8 cellular contexts compared by ENCODE assay signal in genomic region chr7:97872025-97872669, GRCh38. TPM values are rescaled to one million over a fixed set of nuclear protein-coding genes. Genes with fewer than 3 reads are reported as not detected.
DNase-seq lines count a peak whose midpoint lies in the region; ATAC-seq, FAIRE-seq and TF ChIP-seq lines count a peak whose summit lies in the region.

TSS of gene ASNS (minus strand) at chr7:97872408. CDS start at chr7:97869156, 3,252 bp downstream.

- FAIRE-seq in small intestine (lab: Jason Lieb, UNC): no peak

- peak within 1 kb of the TSS; percentile 25 for H3K9ac ChIP-seq in mammary epithelial cell (ENCODE audit: insufficient read depth, low read length)

- H3K9me3 ChIP-seq in mammary epithelial cell (replicated peaks; ENCODE audit: insufficient read depth, low read length): no peaks in the 10 kb centered on the region
- H3K9me3 ChIP-seq in small intestine (ENCODE audit: control insufficient read depth, low read depth): no peaks in the 10 kb centered on the region

- peak within 1 kb of the TSS; percentile 79 for H3K4me2 ChIP-seq in mammary epithelial cell (ENCODE audit: insufficient read depth, low read depth, low read length)

- in situ Hi-C loops in mammary epithelial cell (cut with MboI; ENCODE audit: low sequenced_read_pairs in 2 of 2): no loop called here

- no peak within 1 kb of the TSS for H3K27ac ChIP-seq in ACC112 (ENCODE audit: low read depth, low read length)
- H3K27ac ChIP-seq in mammary epithelial cell (ENCODE audit: insufficient read depth, low read depth, low read length): peak within 1 kb of the TSS; percentile 48
- peak within 1 kb of the TSS; percentile 46 to 85 for H3K27ac ChIP-seq in small intestine (ENCODE audit: low read depth in 1 of 2, low read length in 1 of 2)

- H4K20me1 ChIP-seq in mammary epithelial cell (ENCODE audit: insufficient read depth, low read length): no peaks in the 10 kb centered on the region

- no TSS peak for BruUV-seq in mammary epithelial cell (replicated peaks; lab: Mats Ljungman, UMichigan)

- peak; percentile 94 for DNase-seq in NCI-H2196 treated with DMSO at 0.1 percent for 48 hours (lab: John Stamatoyannopoulos, UW; ENCODE audit: unreplicated experiment)
- peak; percentile 93 for DNase-seq in mammary epithelial cell
- peak; percentile 93 for DNase-seq in iPS-NIHi11 (ENCODE audit: low spot score)
- DNase-seq in small intestine: peak; percentile 93

- ATAC-seq in GM18870 (IDR thresholded peaks at IDR 0.05; ENCODE audit: unreplicated experiment) (peak; percentile 99), HG03108 (IDR thresholded peaks at IDR 0.05; ENCODE audit: unreplicated experiment) (peak; percentile 99)

- CTCF ChIA-PET in mammary epithelial cell (lab: Charles Lee; ENCODE audit: low non-redundant PET): interaction anchor here (0.6 to 0.8 kb wide), 2 partner anchors 13 to 142 kb away, joined by 4 to 5 read pairs; no protein-coding TSS in a partner anchor

- dilution Hi-C loops in mammary epithelial cell (cut with HindIII; ENCODE audit: low sequenced_read_pairs): no loop called here

- H3K4me3 ChIP-seq in ACC112 (ENCODE audit: low read depth, low read length) (peak within 1 kb of the TSS; percentile 87), WI38 (ENCODE audit: low read depth, low read length) (peak within 1 kb of the TSS; percentile 87), mammary epithelial cell (replicated peaks in 1 of 3; ENCODE audit: insufficient read depth in 1 of 3, low read depth in 2 of 3, low read length in 3 of 3) (peak within 1 kb of the TSS; percentile 81 to 90 (median 81)), small intestine (ENCODE audit: low read depth in 1 of 2, low read length in 2 of 2) (peak within 1 kb of the TSS; percentile 56 to 61)

- H3K4me1 ChIP-seq in ACC112 (ENCODE audit: control insufficient read depth, insufficient read depth, low read length, unreplicated experiment) (no peaks in the 10 kb centered on the region), mammary epithelial cell (ENCODE audit: insufficient read depth, low read length) (peaks cover 7% of the 10 kb centered on the region), small intestine (ENCODE audit: control insufficient read depth in 2 of 2, insufficient read depth in 1 of 2, low read depth in 1 of 2, low read length in 1 of 2) (peaks cover 0 to 3% of the 10 kb centered on the region in 2 donors)

- intact Hi-C loops in mammary epithelial cell (cut with micrococcal nuclease): loop anchor here (1.0 to 5.0 kb wide), 4 partner anchors 57 to 295 kb away; partner anchors contain the start of gene LMTK2

- TF ChIP-seq CTCF in WI38 (IDR thresholded peaks at IDR 0.05; ENCODE audit: low read depth, low read length) (no peak), mammary epithelial cell (conservative IDR thresholded peaks at IDR 0.05 in 1 of 2, IDR thresholded peaks at IDR 0.05 in 1 of 2; ENCODE audit: extremely low read depth in 1 of 2, insufficient read depth in 1 of 2, low read depth in 1 of 2, low read length in 2 of 2) (no peak)

- no peaks in the 10 kb centered on the region for H3K36me3 ChIP-seq in ACC112 (ENCODE audit: insufficient read depth, low read length)
- no peaks in the 10 kb centered on the region for H3K36me3 ChIP-seq in mammary epithelial cell (ENCODE audit: insufficient read depth, low read length)
- peaks cover 0 to 2% of the 10 kb centered on the region in 2 donors for H3K36me3 ChIP-seq in small intestine (ENCODE audit: control insufficient read depth in 2 of 2, insufficient read depth in 2 of 2, low read length in 2 of 2)

- H3K79me2 ChIP-seq in ACC112 (ENCODE audit: control insufficient read depth, insufficient read depth, low read length, unreplicated experiment): no peaks in the 10 kb centered on the region
- H3K79me2 ChIP-seq in mammary epithelial cell (ENCODE audit: insufficient read depth, low read length): peaks cover 5% of the 10 kb centered on the region

- WGBS in mammary epithelial cell (ENCODE audit: low coverage, missing lambda C conversion rate): 2% methylated on average over 19 of the region's 58 CpGs
- WGBS in small intestine, 3 donors: 0 to 1% (median 1%) methylated on average over 48 to 58 of the region's 58 CpGs

- H2AFZ ChIP-seq in ACC112 (ENCODE audit: low read length, unreplicated experiment): peak within 1 kb of the TSS; percentile 39
- peak within 1 kb of the TSS; percentile 93 for H2AFZ ChIP-seq in mammary epithelial cell (ENCODE audit: low read depth, low read length)

- H3K27me3 ChIP-seq in ACC112 (ENCODE audit: insufficient read depth, low read length): no peaks in the 10 kb centered on the region
- H3K27me3 ChIP-seq in mammary epithelial cell (ENCODE audit: insufficient read depth, low read length): no peaks in the 10 kb centered on the region
- no peaks in the 10 kb centered on the region for H3K27me3 ChIP-seq in small intestine (ENCODE audit: control insufficient read depth in 2 of 2, insufficient read depth in 2 of 2, low read length in 2 of 2)

RNA-seq across cellular contexts. Expression of gene ASNS, which starts in this region (rescaled TPM):
- total RNA-seq in mammary epithelial cell: 100 to 1,000 TPM; 175 to 188 TPM
- polyA plus RNA-seq in mammary epithelial cell: 35.9 TPM
- polyA minus RNA-seq in mammary epithelial cell: 49.9 TPM
- polyA plus RNA-seq in small intestine: 10 to 100 TPM; 17.2 to 76.9 (median 17.3) TPM
